In genomic region chr13:51844862-51845573, GRCh38 we compare ENCODE assay signal across 8 cellular contexts. TPM values are rescaled to one million over a fixed set of nuclear protein-coding genes. Genes with fewer than 3 reads are reported as not detected.
A peak's percentile ranks its signal among the peaks of the same experiment; 100 is the strongest.
DNase-seq lines count a peak whose midpoint lies in the region; ATAC-seq and TF ChIP-seq lines count a peak whose summit lies in the region.

Gene TMEM272 (minus strand): TSS chr13:51845177. CDS start chr13:51838530, 6,647 bp downstream.

- no peak within 1 kb of the TSS for H3K4me3 ChIP-seq in KMS-11 (IDR thresholded peaks at IDR 0.05; ENCODE audit: insufficient read depth, low read depth, low read length)

- no peaks in the 10 kb centered on the region for H4K20me1 ChIP-seq in KMS-11 (ENCODE audit: insufficient read depth)

- DNase-seq in NCI-H1417 (lab: John Stamatoyannopoulos, UW) = peak; percentile 33 to 65 (median 45)
- DNase-seq in NCI-H1417 treated with DMSO at 0.1 percent for 48 hours (lab: John Stamatoyannopoulos, UW) = no peak
- DNase-seq in T-helper 9 cell = peak; percentile 50
- DNase-seq in MCF 10A (ENCODE audit: unreplicated experiment) = peak; percentile 52
- DNase-seq in inferior parietal cortex (ENCODE audit: extremely low spot score) = peak; percentile 64
- peak; percentile 39 to 64 (median 56) for DNase-seq in stimulated activated CD4-positive, alpha-beta T cell treated with anti-CD3 and anti-CD28 coated beads, Interleukin-12 subunit alpha, Interleukin-12 subunit beta, amount 100 ng/mL, for 48 hours (ENCODE audit: low read depth in 2 of 3, low spot score in 1 of 3)

- H2AFZ ChIP-seq in KMS-11 (ENCODE audit: low read depth) = peak within 1 kb of the TSS; percentile 66

- H3K9me3 Mint-ChIP-seq in MCF 10A (ENCODE audit: unreplicated experiment) = no peaks in the 10 kb centered on the region

- peak within 1 kb of the TSS; percentile 33 for H3K4me2 ChIP-seq in KMS-11

- H3K79me2 ChIP-seq in KMS-11 (ENCODE audit: insufficient read depth, low read depth) = no peaks in the 10 kb centered on the region

- POLR2A ChIA-PET in MCF 10A (lab: Yijun Ruan, JAX) = no interaction called here

- CTCF ChIA-PET in MCF 10A (lab: Yijun Ruan, JAX) = interaction anchor here (1.0 to 2.0 kb wide), 5 partner anchors 9 to 29 kb away, joined by 3 to 9 read pairs (median 4); no protein-coding TSS in a partner anchor

- intact Hi-C loops in MCF 10A (cut with micrococcal nuclease) = no loop called here

- H3K27me3 Mint-ChIP-seq in MCF 10A (ENCODE audit: insufficient read depth, unreplicated experiment) = peaks cover 42% of the 10 kb centered on the region

- TF ChIP-seq CTCF in KMS-11 (conservative IDR thresholded peaks at IDR 0.05; ENCODE audit: low read depth, low read length) (peak; percentile 84), MCF 10A (IDR thresholded peaks at IDR 0.05; ENCODE audit: unreplicated experiment) (peak; percentile 73)

- H3K27me3 ChIP-seq in KMS-11 (ENCODE audit: insufficient read depth, low read depth) = no peaks in the 10 kb centered on the region

- no peak for ATAC-seq in HG02678 (IDR thresholded peaks at IDR 0.05; ENCODE audit: unreplicated experiment)

- H3K27ac ChIP-seq in KMS-11 = no peak within 1 kb of the TSS

- BruUV-seq in MCF 10A (replicated peaks; lab: Mats Ljungman, UMichigan) = no TSS peak

- no peak within 1 kb of the TSS for H3K9ac ChIP-seq in KMS-11

- no peaks in the 10 kb centered on the region for H3K4me1 ChIP-seq in KMS-11 (ENCODE audit: low read depth, poor library complexity, severe bottlenecking)

- peak within 1 kb of the TSS; percentile 7 for H3K4me3 Mint-ChIP-seq in MCF 10A (ENCODE audit: unreplicated experiment)

- no peak within 1 kb of the TSS for H3K27ac Mint-ChIP-seq in MCF 10A (ENCODE audit: low read depth, unreplicated experiment)

- H3K36me3 Mint-ChIP-seq in MCF 10A (ENCODE audit: insufficient read depth, unreplicated experiment) = no peaks in the 10 kb centered on the region

- no peaks in the 10 kb centered on the region for H3K36me3 ChIP-seq in KMS-11 (ENCODE audit: insufficient read depth)

- peaks cover 19% of the 10 kb centered on the region for H3K4me1 Mint-ChIP-seq in MCF 10A (ENCODE audit: insufficient read depth, unreplicated experiment)

RNA-seq across cellular contexts. Expression of gene TMEM272, which starts in this region (rescaled TPM):
- total RNA-seq in MCF 10A (2022) = not detected in 2 replicates

Comparison
In these comparisons a context has a peak if more than half of its experiments do, and no peak if none do; other contexts are left out.
1. Peak in DNase-seq in MCF 10A; RNA of the gene not detected or under 1 TPM.